In the genomic region with DNA sequence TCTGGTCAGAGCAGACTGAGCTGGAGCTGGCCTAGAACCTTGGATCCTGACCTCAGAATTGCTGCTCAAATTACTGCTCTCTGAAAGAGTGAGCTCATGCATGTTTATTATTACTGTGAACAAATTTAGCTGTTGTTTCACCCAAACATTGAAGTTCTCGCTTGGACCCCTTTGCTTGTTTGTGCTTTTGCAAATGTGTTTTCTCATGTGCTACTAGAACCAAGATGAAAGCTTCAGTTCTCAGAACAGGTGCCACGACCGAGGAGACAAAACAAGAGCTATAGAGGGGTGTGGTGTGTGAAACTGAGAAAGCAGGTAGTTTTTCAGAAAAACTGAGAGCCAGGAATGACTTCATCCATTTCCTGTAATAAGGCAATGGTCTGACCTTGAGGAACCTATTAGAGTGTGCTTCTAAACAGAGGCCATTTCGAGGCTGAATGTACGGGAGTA, we compare ENCODE assay signal across 11 cellular contexts. TPM values are rescaled to one million over a fixed set of nuclear protein-coding genes. Genes with fewer than 3 reads are reported as not detected.
A peak's percentile ranks its signal among the peaks of the same experiment; 100 is the strongest.
DNase-seq lines count a peak whose midpoint lies in the region; ATAC-seq, FAIRE-seq and TF ChIP-seq lines count a peak whose summit lies in the region.
"Had no signal": no experiment of that assay in that cellular context is flagged by ENCODE, and none has a peak within 500 bp of the region (broad histone marks: within the 10 kb centered on the region; RNA-seq: fewer than 3 reads in every experiment).

No MANE protein-coding gene starts in this region.

- no peaks in the 10 kb centered on the region for H3K27me3 ChIP-seq in endothelial cell of umbilical vein (ENCODE audit: control insufficient read depth in 2 of 2, insufficient read depth in 2 of 2, low read length in 2 of 2)

- in situ Hi-C loops in GM13977 (cut with MboI; ENCODE audit: low pct_unique_long_range_greater_than_20kb, low sequenced_read_pairs, unreplicated experiment), result loop anchor here (25.0 kb wide), 1 partner anchor 505 kb away; no protein-coding TSS in a partner anchor

- POLR2A ChIA-PET in endothelial cell of umbilical vein (lab: Charles Lee), result no interaction called here

- peaks cover 6% of the 10 kb centered on the region for H3K4me1 ChIP-seq in endothelial cell of umbilical vein (ENCODE audit: control insufficient read depth, extremely low read depth, insufficient read depth, low read length)

- H3K9ac ChIP-seq in endothelial cell of umbilical vein (replicated peaks; ENCODE audit: extremely low read depth, insufficient read depth, low read length), result no peak overlapping the region

- H3K9me1 ChIP-seq in endothelial cell of umbilical vein (replicated peaks; ENCODE audit: control insufficient read depth, extremely low read depth, insufficient read depth, low read length), result no peaks in the 10 kb centered on the region

- no peaks in the 10 kb centered on the region for H3K9me3 ChIP-seq in endothelial cell of umbilical vein (replicated peaks; ENCODE audit: control insufficient read depth, insufficient read depth, low read length)

- no peak overlapping the region for H3K4me3 ChIP-seq in endothelial cell of umbilical vein (replicated peaks in 1 of 3; ENCODE audit: insufficient read depth in 1 of 3, low read depth in 1 of 3, low read length in 3 of 3)
- H3K4me3 ChIP-seq: smooth muscle cell had no signal

- CTCF ChIA-PET in endothelial cell of umbilical vein (lab: Charles Lee), result interaction anchor here (0.9 to 1.0 kb wide), 2 partner anchors 8 to 82 kb away, joined by 3 to 4 read pairs; no protein-coding TSS in a partner anchor

- no peak overlapping the region for H2AFZ ChIP-seq in endothelial cell of umbilical vein (ENCODE audit: low read depth, low read length)

- peak; percentile 98 for ATAC-seq in HG03280 (IDR thresholded peaks at IDR 0.05; ENCODE audit: unreplicated experiment)

- H3K79me2 ChIP-seq in endothelial cell of umbilical vein (ENCODE audit: control insufficient read depth, insufficient read depth, low read length), result no peaks in the 10 kb centered on the region

- no peak overlapping the region for H3K27ac ChIP-seq in endothelial cell of umbilical vein (ENCODE audit: insufficient read depth, low read depth, low read length)

- intact Hi-C loops in endothelial cell of umbilical vein (cut with micrococcal nuclease), result no loop called here
- intact Hi-C loops in posterior vena cava (cut with DNase I), result loop anchor here in 1 of 2 donors (5.0 kb wide), 1 partner anchor 365 kb away; no protein-coding TSS in a partner anchor

- no TSS peak for BruUV-seq in endothelial cell of umbilical vein (replicated peaks; lab: Mats Ljungman, UMichigan)

- no peak for TF ChIP-seq POLR2A in endothelial cell of umbilical vein (IDR thresholded peaks at IDR 0.05; ENCODE audit: low read depth, low read length)

- H3K4me2 ChIP-seq in endothelial cell of umbilical vein (ENCODE audit: insufficient read depth, low read length), result no peak overlapping the region
- H3K4me2 ChIP-seq: smooth muscle cell had no signal

- TF ChIP-seq CTCF in GM13977 (IDR thresholded peaks at IDR 0.05; ENCODE audit: extremely low read depth, insufficient read depth, missing control alignments), result no peak
- TF ChIP-seq CTCF in GM20000 (IDR thresholded peaks at IDR 0.05; ENCODE audit: extremely low read depth, missing control alignments), result no peak
- TF ChIP-seq CTCF in endothelial cell of umbilical vein (IDR thresholded peaks at IDR 0.05; ENCODE audit: extremely low read depth in 1 of 2, insufficient read depth in 1 of 2, low read depth in 1 of 2, low read length in 2 of 2), result no peak

- H3K36me3 ChIP-seq in endothelial cell of umbilical vein (ENCODE audit: control insufficient read depth in 2 of 2, extremely low read depth in 1 of 2, insufficient read depth in 2 of 2, low read length in 2 of 2), result no peaks in the 10 kb centered on the region

- no peaks in the 10 kb centered on the region for H4K20me1 ChIP-seq in endothelial cell of umbilical vein (replicated peaks; ENCODE audit: control insufficient read depth, extremely low read depth, insufficient read depth, low read length)

- dilution Hi-C loops in endothelial cell of umbilical vein (cut with MboI; ENCODE audit: extremely low pct_ligation_motif_present, low sequenced_read_pairs), result no loop called here

- FAIRE-seq in endothelial cell of umbilical vein (lab: Jason Lieb, UNC), result peak; percentile 46

- DNase-seq in GM13977 (ENCODE audit: low spot score) (peak; percentile 62), GM20000 (ENCODE audit: low spot score) (peak; percentile 39), endothelial cell of umbilical vein (ENCODE audit: low read depth, low spot score) (peak; percentile 16), mesenteric fat pad (ENCODE audit: low spot score) (no peak), SKM-1 treated with dmso at 0.1 percent for 144 hours (lab: John Stamatoyannopoulos, UW; ENCODE audit: unreplicated experiment) (no peak), posterior vena cava (ENCODE audit: low spot score) (no peak), AG20443 (ENCODE audit: low spot score) (no peak)
- DNase-seq: activated gamma-delta T cell treated with Interleukin-2 at 50 U/mL for 16 hours, NCI-H748 treated with DMSO at 0.1 percent for 48 hours had no signal

TF ChIP-seq in endothelial cell of umbilical vein, 7 proteins besides CTCF, POLR2A, EP300 and RAD21:
- TF ChIP-seq FOS (IDR thresholded peaks at IDR 0.05; ENCODE audit: borderline replicate concordance, insufficient read depth, low read length) (no peak), GATA2 (IDR thresholded peaks at IDR 0.05; ENCODE audit: insufficient read depth, insufficient read length, low read depth, low read length) (no peak), MYC (IDR thresholded peaks at IDR 0.05; ENCODE audit: low read depth, low read length) (no peak), EZH2 (IDR thresholded peaks at IDR 0.05; ENCODE audit: borderline replicate concordance, low read depth, low read length, severe bottlenecking) (no peak), JUN (IDR thresholded peaks at IDR 0.05; ENCODE audit: borderline replicate concordance, insufficient read depth, insufficient read length, low read depth) (no peak), POLR2AphosphoS5 (IDR thresholded peaks at IDR 0.05; ENCODE audit: insufficient read depth, low read depth, low read length) (no peak)
- TF ChIP-seq, protein P1, sequence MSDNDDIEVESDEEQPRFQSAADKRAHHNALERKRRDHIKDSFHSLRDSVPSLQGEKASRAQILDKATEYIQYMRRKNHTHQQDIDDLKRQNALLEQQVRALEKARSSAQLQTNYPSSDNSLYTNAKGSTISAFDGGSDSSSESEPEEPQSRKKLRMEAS (IDR thresholded peaks at IDR 0.05; ENCODE audit: insufficient read depth, insufficient read length), result no peak

RNA-seq across cellular contexts. Expression of gene ESR1, which starts 50.0 kb away (rescaled TPM):
- total RNA-seq in endothelial cell of umbilical vein, result not detected in 2 replicates
- polyA plus RNA-seq in endothelial cell of umbilical vein, result 0.01 TPM in 1 of 2 replicates, not detected in the other
- polyA plus RNA-seq in endothelial cell of umbilical vein (2011; cell fraction: cytosol; rRNA removed), result 0.01 TPM in 2 replicates
- polyA plus RNA-seq in endothelial cell of umbilical vein (2011; cell fraction: nucleus; rRNA removed), result 0.05 and 0.07 TPM in 2 replicates
- polyA plus RNA-seq in endothelial cell of umbilical vein (2012), result 0.11 and 0.12 TPM in 2 replicates
- 0.08 TPM in 1 of 2 replicates, not detected in the other for polyA minus RNA-seq in endothelial cell of umbilical vein
- not detected for polyA minus RNA-seq in endothelial cell of umbilical vein (2011; cell fraction: cytosol; rRNA and poly(A)+ RNA removed)
- 0.14 TPM in 1 of 2 replicates, not detected in the other for polyA minus RNA-seq in endothelial cell of umbilical vein (2011; cell fraction: nucleus; rRNA and poly(A)+ RNA removed)
- total RNA-seq in mesenteric fat pad, result 6.3 TPM
- 10 to 100 TPM in 1 of 2 donors, 1 to 10 TPM in 1; 9.4 to 11.6 TPM for total RNA-seq in posterior vena cava
- total RNA-seq: smooth muscle cell had no signal

Comparison
In these comparisons a context has a peak if more than half of its experiments do, and no peak if none do; other contexts are left out.
1. DNase-seq: peak in GM13977 (single experiment), GM20000 (single experiment) and endothelial cell of umbilical vein (single experiment); none in mesenteric fat pad (single experiment), SKM-1 treated with dmso at 0.1 percent for 144 hours (single experiment), posterior vena cava (single experiment) and AG20443 (single experiment).